In genomic region chr19:54424201-54424600, GRCh38 we compare ENCODE assay signal across 21 cellular contexts. TPM values are rescaled to one million over a fixed set of nuclear protein-coding genes. Genes with fewer than 3 reads are reported as not detected.
DNase-seq lines count a peak whose midpoint lies in the region; ATAC-seq and TF ChIP-seq lines count a peak whose summit lies in the region.
"Had no signal": no experiment of that assay in that cellular context is flagged by ENCODE, and none has a peak within 500 bp of the region (broad histone marks: within the 10 kb centered on the region; RNA-seq: fewer than 3 reads in every experiment).

No MANE protein-coding gene starts in this region.

- no peak for TF ChIP-seq CTCF in dorsolateral prefrontal cortex (IDR thresholded peaks at IDR 0.05 in 54 of 56, conservative IDR thresholded peaks at IDR 0.05 in 2 of 56; ENCODE audit: low read depth in 1 of 56, partially characterized antibody in 56 of 56)
- TF ChIP-seq CTCF in neural progenitor cell (IDR thresholded peaks at IDR 0.05): no peak
- no peak for TF ChIP-seq CTCF in heart left ventricle (IDR thresholded peaks at IDR 0.05)

- TF ChIP-seq POLR2A in heart left ventricle (IDR thresholded peaks at IDR 0.05): no peak

- peaks cover 30% of the 10 kb centered on the region for H3F3A ChIP-seq in neural progenitor cell (ENCODE audit: low read depth)

- H3K4me2 ChIP-seq in neural progenitor cell: no peak overlapping the region
- H3K4me2 ChIP-seq: A549 had no signal

- H3K36me3 ChIP-seq in neural progenitor cell: no peaks in the 10 kb centered on the region
- H3K36me3 ChIP-seq in heart left ventricle: no peaks in the 10 kb centered on the region

- no peak for DNase-seq in activated naive CD4-positive, alpha-beta T cell (lab: John Stamatoyannopoulos, UW)
- no peak for DNase-seq in dorsolateral prefrontal cortex
- DNase-seq in neural progenitor cell (ENCODE audit: low spot score): no peak
- DNase-seq in substantia nigra (lab: John Stamatoyannopoulos, UW): no peak
- DNase-seq in NCI-H524 treated with DMSO at 0.1 percent for 48 hours (lab: John Stamatoyannopoulos, UW): no peak
- DNase-seq in heart left ventricle: no peak
- DNase-seq in iPS-NIHi7 (ENCODE audit: extremely low spot score): no peak
- DNase-seq: AML-193; Caco-2; CD4-positive, alpha-beta T cell; GDM1; GM23248; HCEC 1CT had no signal

- H3K4me1 ChIP-seq in neural progenitor cell (peaks cover 23% of the 10 kb centered on the region), heart left ventricle (peaks cover 0 to 15% (median 5%) of the 10 kb centered on the region in 12 donors)

- peak overlapping the region in 48 of 59 donors; percentile 9 to 100 (median 98) for H3K27ac ChIP-seq in dorsolateral prefrontal cortex
- no peak overlapping the region for H3K27ac ChIP-seq in neural progenitor cell
- H3K27ac ChIP-seq in substantia nigra (ENCODE audit: low read depth, low read length, poor library complexity, severe bottlenecking): peak overlapping the region; percentile 45
- H3K27ac ChIP-seq in heart left ventricle: no peak overlapping the region
- H3K27ac ChIP-seq: 22Rv1, A549, C4-2B, GM23248, HL-60 had no signal

- H3K9me3 ChIP-seq in neural progenitor cell (ENCODE audit: low read depth) (no peaks in the 10 kb centered on the region), heart left ventricle (no peaks in the 10 kb centered on the region)
- H3K9me3 ChIP-seq: A549, Caco-2 had no signal

- no peak overlapping the region for H3K9ac ChIP-seq in neural progenitor cell
- H3K9ac ChIP-seq: GM23248 had no signal

- no peak for ATAC-seq in heart left ventricle
- ATAC-seq: A549 had no signal

- no peaks in the 10 kb centered on the region for H3K9me3 Mint-ChIP-seq in activated naive CD4-positive, alpha-beta T cell treated with anti-CD3 and anti-CD28 coated beads, Interleukin-2, amount 50 U/mL, for 24 hours
- H3K9me3 Mint-ChIP-seq in neural progenitor cell: no peaks in the 10 kb centered on the region
- H3K9me3 Mint-ChIP-seq: CD4-positive, alpha-beta T cell had no signal

- H4K20me1 ChIP-seq in neural progenitor cell (ENCODE audit: low read depth): peaks cover 27% of the 10 kb centered on the region

- no peaks in the 10 kb centered on the region for H3K36me3 Mint-ChIP-seq in activated naive CD4-positive, alpha-beta T cell treated with anti-CD3 and anti-CD28 coated beads, Interleukin-2, amount 50 U/mL, for 24 hours
- H3K36me3 Mint-ChIP-seq in neural progenitor cell: peaks cover 35% of the 10 kb centered on the region

- H3K27ac Mint-ChIP-seq in activated naive CD4-positive, alpha-beta T cell treated with anti-CD3 and anti-CD28 coated beads, Interleukin-2, amount 50 U/mL, for 24 hours: peak overlapping the region; percentile 41
- H3K27ac Mint-ChIP-seq in neural progenitor cell: peak overlapping the region; percentile 63
- H3K27ac Mint-ChIP-seq: CD4-positive, alpha-beta T cell had no signal

- no peaks in the 10 kb centered on the region for H3K4me1 Mint-ChIP-seq in activated naive CD4-positive, alpha-beta T cell treated with anti-CD3 and anti-CD28 coated beads, Interleukin-2, amount 50 U/mL, for 24 hours
- H3K4me1 Mint-ChIP-seq in neural progenitor cell: peaks cover 58% of the 10 kb centered on the region

- no peak overlapping the region for H3K4me3 ChIP-seq in dorsolateral prefrontal cortex
- no peak overlapping the region for H3K4me3 ChIP-seq in neural progenitor cell
- H3K4me3 ChIP-seq in heart left ventricle: no peak overlapping the region
- H3K4me3 ChIP-seq: A549, GM23248 had no signal

- H2AFZ ChIP-seq in neural progenitor cell (replicated peaks): no peak overlapping the region
- H2AFZ ChIP-seq: GM23248 had no signal

- intact Hi-C loops in dorsolateral prefrontal cortex (cut with DNase I): no loop called here
- intact Hi-C loops in heart left ventricle (cut with DNase I): no loop called here

- 80 to 91% (median 89%) methylated on average over 13 to 14 of the region's 14 CpGs for WGBS in heart left ventricle, 4 donors

- H3K79me2 ChIP-seq in neural progenitor cell (ENCODE audit: low read depth): peaks cover 8% of the 10 kb centered on the region

- H3K4me3 Mint-ChIP-seq in activated naive CD4-positive, alpha-beta T cell treated with anti-CD3 and anti-CD28 coated beads, Interleukin-2, amount 50 U/mL, for 24 hours: no peak overlapping the region
- peak overlapping the region; percentile 15 for H3K4me3 Mint-ChIP-seq in neural progenitor cell
- H3K4me3 Mint-ChIP-seq: CD4-positive, alpha-beta T cell had no signal

- H3K27me3 ChIP-seq in dorsolateral prefrontal cortex (peaks cover 0 to 7% (median 0%) of the 10 kb centered on the region in 45 donors), neural progenitor cell (no peaks in the 10 kb centered on the region), heart left ventricle (peaks cover 11 to 80% (median 31%) of the 10 kb centered on the region in 9 donors)

- peaks cover 23% of the 10 kb centered on the region for H3K27me3 Mint-ChIP-seq in activated naive CD4-positive, alpha-beta T cell treated with anti-CD3 and anti-CD28 coated beads, Interleukin-2, amount 50 U/mL, for 24 hours
- H3K27me3 Mint-ChIP-seq in neural progenitor cell (ENCODE audit: insufficient read depth, low read depth): peaks cover 4% of the 10 kb centered on the region

RNA-seq across cellular contexts. Expression of gene TTYH1, which starts 8.9 kb away (rescaled TPM):
- total RNA-seq in dorsolateral prefrontal cortex: 100 to 1,000 TPM; 150 to 805 (median 333) TPM
- total RNA-seq in neural progenitor cell (ENCODE audit: low replicate concordance): 34.2 and 128 TPM in 2 replicates
- 1 to 10 TPM in 5 of 9 donors, under 1 TPM in 4; 0.46 to 6.9 (median 1.1) TPM for total RNA-seq in heart left ventricle
- polyA plus RNA-seq in heart left ventricle: 1 to 10 TPM in 1 of 2 donors, under 1 TPM in 1; 0.85 to 1.8 TPM
- total RNA-seq: Caco-2; CD4-positive, alpha-beta T cell; GM23248; H4; HT1080 had no signal
- polyA plus RNA-seq: BJ had no signal

RNA-seq across cellular contexts. Expression of gene LENG8, which starts 24.8 kb away (rescaled TPM):
- 100 to 1,000 TPM; 122 to 322 (median 204) TPM for total RNA-seq in dorsolateral prefrontal cortex
- total RNA-seq in neural progenitor cell (ENCODE audit: low replicate concordance): 36.6 and 90.1 TPM in 2 replicates
- 10 to 100 TPM; 23.6 to 82.9 (median 58.8) TPM for total RNA-seq in heart left ventricle
- polyA plus RNA-seq in heart left ventricle: 10 to 100 TPM; 35.2 to 93.9 TPM

RNA-seq across cellular contexts. Expression of gene LENG9, which starts 39.4 kb away (rescaled TPM):
- 1 to 10 TPM in 119 of 120 experiments, under 1 TPM in 1; 0.94 to 5.4 (median 3.1) TPM for total RNA-seq in dorsolateral prefrontal cortex
- 0.79 and 4.0 TPM in 2 replicates for total RNA-seq in neural progenitor cell (ENCODE audit: low replicate concordance)
- 1 to 10 TPM; 1.5 to 4.1 (median 2.4) TPM for total RNA-seq in heart left ventricle
- 1 to 10 TPM; 1.4 to 2.1 TPM for polyA plus RNA-seq in heart left ventricle

RNA-seq across cellular contexts. Expression of gene CDC42EP5, which starts 48.9 kb away (rescaled TPM):
- 10 to 100 TPM in 2 of 120 experiments, 1 to 10 TPM in 116, under 1 TPM in 2; 0.66 to 11.0 (median 3.4) TPM for total RNA-seq in dorsolateral prefrontal cortex
- total RNA-seq in neural progenitor cell (ENCODE audit: low replicate concordance): 1.1 TPM in 1 of 2 replicates, not detected in the other
- total RNA-seq in heart left ventricle: 10 to 100 TPM in 5 of 9 donors, 1 to 10 TPM in 4; 5.6 to 16.3 (median 11.4) TPM
- 1 to 10 TPM; 7.1 to 8.7 TPM for polyA plus RNA-seq in heart left ventricle
- total RNA-seq: CD4-positive, alpha-beta T cell had no signal
- polyA plus RNA-seq: A549 had no signal

RNA-seq across cellular contexts. Expression of gene LAIR1, which starts 59.5 kb away (rescaled TPM):
- total RNA-seq in dorsolateral prefrontal cortex: 10 to 100 TPM in 89 of 120 experiments, 1 to 10 TPM in 31; 2.9 to 58.6 (median 14.1) TPM
- total RNA-seq in neural progenitor cell (ENCODE audit: low replicate concordance): not detected in 2 replicates
- 100 to 1,000 TPM in 1 of 9 donors, 10 to 100 TPM in 1, 1 to 10 TPM in 7; 3.5 to 102 (median 5.4) TPM for total RNA-seq in heart left ventricle
- polyA plus RNA-seq in heart left ventricle: 1 to 10 TPM; 2.9 to 5.3 TPM
- total RNA-seq: Caco-2, GM23248, HT1080 had no signal
- polyA plus RNA-seq: A549, BJ, GM23248 had no signal

Comparison
In these comparisons a context has a peak if more than half of its experiments do, and no peak if none do; other contexts are left out.
1. H3K27ac ChIP-seq: peak in dorsolateral prefrontal cortex (48 of 59) and substantia nigra (single experiment); none in neural progenitor cell (single experiment) and heart left ventricle (0 of 12).